Comparison of ENCODE assay signal across 1 cellular context in genomic region chr2:121659933-121660332, GRCh38.
TF ChIP-seq lines count a peak whose summit lies in the region.

No MANE protein-coding gene starts in this region.

TF ChIP-seq in HepG2, 621 proteins besides CTCF, POLR2A, EP300 and RAD21 (continued from another document and continues in another):
- TF ChIP-seq TAF15 (IDR thresholded peaks at IDR 0.05; ENCODE audit: low read depth, low read length, poor library complexity, severe bottlenecking) (no peak), DR1 (CRISPR knock-in tag; IDR thresholded peaks at IDR 0.05) (no peak), E2F2 (CRISPR knock-in tag; IDR thresholded peaks at IDR 0.05; ENCODE audit: borderline replicate concordance) (no peak), ATF4 (CRISPR knock-in tag; IDR thresholded peaks at IDR 0.05) (no peak), ZNF292 (CRISPR knock-in tag; IDR thresholded peaks at IDR 0.05; ENCODE audit: borderline replicate concordance, low read depth) (0 out of 2 replicates have a peak, but pooled peaks have one; percentile 32), SNRNP70 (IDR thresholded peaks at IDR 0.05; ENCODE audit: low read depth, low read length) (no peak), ZSCAN31 (CRISPR knock-in tag; IDR thresholded peaks at IDR 0.05; ENCODE audit: low read depth) (no peak), ZBTB46 (CRISPR knock-in tag; IDR thresholded peaks at IDR 0.05; ENCODE audit: borderline replicate concordance) (no peak), ZNF891 (CRISPR knock-in tag; IDR thresholded peaks at IDR 0.05) (no peak), SP140L (CRISPR knock-in tag; IDR thresholded peaks at IDR 0.05; ENCODE audit: borderline replicate concordance) (no peak), DNMT1 (CRISPR knock-in tag; IDR thresholded peaks at IDR 0.05) (no peak), ATF7-NPFF (CRISPR knock-in tag; IDR thresholded peaks at IDR 0.05; ENCODE audit: low read depth) (no peak), ZBTB42 (CRISPR knock-in tag; IDR thresholded peaks at IDR 0.05) (no peak), ZNF75D (CRISPR knock-in tag; IDR thresholded peaks at IDR 0.05; ENCODE audit: borderline replicate concordance) (no peak), IRF1 (CRISPR knock-in tag; IDR thresholded peaks at IDR 0.05; ENCODE audit: low read depth) (no peak), ATAD3A (CRISPR knock-in tag; IDR thresholded peaks at IDR 0.05) (no peak), GTF3A (CRISPR knock-in tag; conservative IDR thresholded peaks at IDR 0.05) (no peak), HBP1 (CRISPR knock-in tag; IDR thresholded peaks at IDR 0.05; ENCODE audit: low read depth) (no peak), ZNF674 (CRISPR knock-in tag; IDR thresholded peaks at IDR 0.05; ENCODE audit: low read depth) (no peak), NR2F2 (IDR thresholded peaks at IDR 0.05; ENCODE audit: borderline replicate concordance, low read depth) (peak; percentile 46; the same call in 1 of the 2 replicates), MED8 (CRISPR knock-in tag; IDR thresholded peaks at IDR 0.05; ENCODE audit: insufficient replicate concordance) (no peak), ZNF558 (CRISPR knock-in tag; IDR thresholded peaks at IDR 0.05; ENCODE audit: borderline replicate concordance) (no peak), HIVEP1 (CRISPR knock-in tag; IDR thresholded peaks at IDR 0.05) (no peak), HOXD1 (CRISPR knock-in tag; IDR thresholded peaks at IDR 0.05) (no peak), ZNF598 (CRISPR knock-in tag; IDR thresholded peaks at IDR 0.05; ENCODE audit: borderline replicate concordance) (no peak), ZNF263 (CRISPR knock-in tag; IDR thresholded peaks at IDR 0.05) (no peak), KLF15 (CRISPR knock-in tag; IDR thresholded peaks at IDR 0.05; ENCODE audit: borderline replicate concordance) (no peak), CREB1 (IDR thresholded peaks at IDR 0.05) (no peak), CREB1 (CRISPR knock-in tag; IDR thresholded peaks at IDR 0.05) (no peak), ISL2 (CRISPR knock-in tag; IDR thresholded peaks at IDR 0.05) (no peak), KAT7 (CRISPR knock-in tag; IDR thresholded peaks at IDR 0.05; ENCODE audit: borderline replicate concordance) (no peak), REPIN1 (CRISPR knock-in tag; IDR thresholded peaks at IDR 0.05; ENCODE audit: borderline replicate concordance, low read depth) (no peak), HNRNPH1 (optimal IDR thresholded peaks at IDR 0.05; ENCODE audit: low read depth, low read length) (no peak), ZNF251 (CRISPR knock-in tag; IDR thresholded peaks at IDR 0.05) (no peak), ZNF605 (CRISPR knock-in tag; IDR thresholded peaks at IDR 0.05) (no peak), ZKSCAN8 (CRISPR knock-in tag; IDR thresholded peaks at IDR 0.05; ENCODE audit: borderline replicate concordance) (no peak), ZSCAN29 (CRISPR knock-in tag; conservative IDR thresholded peaks at IDR 0.05) (no peak), RBAK (CRISPR knock-in tag; IDR thresholded peaks at IDR 0.05) (no peak), SATB2 (CRISPR knock-in tag; IDR thresholded peaks at IDR 0.05) (no peak), AKNA (CRISPR knock-in tag; IDR thresholded peaks at IDR 0.05; ENCODE audit: borderline replicate concordance) (no peak), SETDB1 (CRISPR knock-in tag; IDR thresholded peaks at IDR 0.05; ENCODE audit: borderline replicate concordance) (no peak), MAFK (conservative IDR thresholded peaks at IDR 0.05 in 1 of 2, IDR thresholded peaks at IDR 0.05 in 1 of 2; ENCODE audit: low read length in 2 of 2) (no peak), ZNF776 (CRISPR knock-in tag; IDR thresholded peaks at IDR 0.05) (no peak), ZNF777 (CRISPR knock-in tag; IDR thresholded peaks at IDR 0.05) (no peak), U2AF1 (optimal IDR thresholded peaks at IDR 0.05; ENCODE audit: low read depth, low read length) (no peak), ZNF335 (CRISPR knock-in tag; IDR thresholded peaks at IDR 0.05) (no peak), ZNF691 (CRISPR knock-in tag; IDR thresholded peaks at IDR 0.05; ENCODE audit: borderline replicate concordance, low read depth) (no peak), ZNF550 (CRISPR knock-in tag; IDR thresholded peaks at IDR 0.05; ENCODE audit: borderline replicate concordance) (no peak), MXD4 (CRISPR knock-in tag; IDR thresholded peaks at IDR 0.05) (no peak), NAIF1 (CRISPR knock-in tag; IDR thresholded peaks at IDR 0.05; ENCODE audit: borderline replicate concordance) (peak; percentile 44; the same call in 1 of the 2 replicates), ATRX (CRISPR knock-in tag; IDR thresholded peaks at IDR 0.05; ENCODE audit: borderline replicate concordance) (no peak), PRMT3 (CRISPR knock-in tag; IDR thresholded peaks at IDR 0.05; ENCODE audit: borderline replicate concordance, low read depth) (no peak), ZNF234 (CRISPR knock-in tag; conservative IDR thresholded peaks at IDR 0.05) (no peak), ZNF710 (CRISPR knock-in tag; IDR thresholded peaks at IDR 0.05; ENCODE audit: borderline replicate concordance) (no peak), IKZF4 (CRISPR knock-in tag; IDR thresholded peaks at IDR 0.05; ENCODE audit: borderline replicate concordance, low read depth, not compliant biosample characterization) (no peak), SOX13 (IDR thresholded peaks at IDR 0.05) (no peak), SOX13 (CRISPR knock-in tag; conservative IDR thresholded peaks at IDR 0.05 in 1 of 2, IDR thresholded peaks at IDR 0.05 in 1 of 2) (peak in 1 of 2 experiments; percentile 43; a peak in 1 of 4 replicates), GATA4 (IDR thresholded peaks at IDR 0.05; ENCODE audit: borderline replicate concordance, low read depth) (no peak), ZFP36L2 (CRISPR knock-in tag; IDR thresholded peaks at IDR 0.05) (no peak), ELF3 (CRISPR knock-in tag; IDR thresholded peaks at IDR 0.05) (peak; percentile 55; the same call in 1 of the 2 replicates), IKZF1 (IDR thresholded peaks at IDR 0.05) (no peak), KLF11 (CRISPR knock-in tag; IDR thresholded peaks at IDR 0.05) (no peak), ZNF225 (CRISPR knock-in tag; IDR thresholded peaks at IDR 0.05) (no peak)
